ENCODE assay signal across 17 cellular contexts in genomic region chr15:63509056-63509696, GRCh38. TPM values are rescaled to one million over a fixed set of nuclear protein-coding genes. Genes with fewer than 3 reads are reported as not detected.
DNase-seq lines count a peak whose midpoint lies in the region; ATAC-seq, FAIRE-seq and TF ChIP-seq lines count a peak whose summit lies in the region.
"Had no signal": no experiment of that assay in that cellular context is flagged by ENCODE, and none has a peak within 500 bp of the region (broad histone marks: within the 10 kb centered on the region; RNA-seq: fewer than 3 reads in every experiment).

No MANE protein-coding gene starts in this region.

- no peak for ATAC-seq in K562
- no peak for ATAC-seq in HG02840 (IDR thresholded peaks at IDR 0.05; ENCODE audit: low FRiP score, unreplicated experiment)
- ATAC-seq: gastrocnemius medialis had no signal

- H3K79me2 ChIP-seq in K562 (ENCODE audit: control insufficient read depth, insufficient read depth, low read length) (peaks cover 98% of the 10 kb centered on the region), osteoblast (ENCODE audit: insufficient read depth, low read length) (peaks cover 94% of the 10 kb centered on the region)

- H3K36me3 ChIP-seq in CD8-positive, alpha-beta memory T cell (ENCODE audit: insufficient read depth, low read length) = no peaks in the 10 kb centered on the region
- H3K36me3 ChIP-seq in K562 (ENCODE audit: control insufficient read depth, insufficient read depth, low read length) (peaks cover 5% of the 10 kb centered on the region; the same call in 1 of the 3 replicates), osteoblast (ENCODE audit: insufficient read depth, low read length) (no peaks in the 10 kb centered on the region)
- H3K36me3 ChIP-seq: gastrocnemius medialis, suprapubic skin had no signal

- CTCF ChIA-PET in CD8-positive, alpha-beta memory T cell (lab: Charles Lee) = interaction anchor here (0.6 to 5.9 kb wide), 4 partner anchors 12 to 43 kb away, joined by 3 to 115 read pairs (median 4); no protein-coding TSS in a partner anchor
- CTCF ChIA-PET in K562 (lab: Yijun Ruan, JAX; ENCODE audit: low intra/inter-chr PET ratio) = no interaction called here

- in situ Hi-C loops in K562 (cut with MboI) = no loop called here

- peaks cover 75% of the 10 kb centered on the region for H3K4me1 ChIP-seq in CD8-positive, alpha-beta memory T cell (ENCODE audit: insufficient read depth, low read length)
- H3K4me1 ChIP-seq in K562 (replicated peaks in 1 of 2; ENCODE audit: control insufficient read depth in 2 of 2, insufficient read depth in 2 of 2, low read length in 2 of 2) (peaks cover 13 to 43% of the 10 kb centered on the region in 2 experiments; a peak in 4 of 5 replicates), osteoblast (ENCODE audit: insufficient read depth, low read length) (peaks cover 48% of the 10 kb centered on the region)

- no TSS peak for BruUV-seq in K562 (replicated peaks; lab: Mats Ljungman, UMichigan)

- no peaks in the 10 kb centered on the region for H3K27me3 Mint-ChIP-seq in CD8-positive, alpha-beta memory T cell
- no peaks in the 10 kb centered on the region for H3K27me3 Mint-ChIP-seq in endothelial cell (ENCODE audit: unreplicated experiment)

- H2AFZ ChIP-seq in K562 (ENCODE audit: low read depth, low read length) = no peak overlapping the region
- H2AFZ ChIP-seq in osteoblast (ENCODE audit: low read length) = no peak overlapping the region

- no peak for TF ChIP-seq POLR2A in K562 (conservative IDR thresholded peaks at IDR 0.05)

- H3K9ac ChIP-seq in K562 (ENCODE audit: insufficient read depth in 1 of 2, low read depth in 2 of 2, low read length in 2 of 2) = no peak overlapping the region

- POLR2A ChIA-PET in CD8-positive, alpha-beta memory T cell (lab: Charles Lee) = interaction anchor here (1.2 kb wide), 1 partner anchor 12 kb away, joined by 6 read pairs; no protein-coding TSS in a partner anchor
- POLR2A ChIA-PET in K562 (lab: Yijun Ruan, JAX) = interaction anchor here (1.4 to 3.1 kb wide), 5 partner anchors 9 to 233 kb away, joined by 3 to 29 read pairs (median 11); no protein-coding TSS in a partner anchor

- H4K20me1 ChIP-seq in K562 (replicated peaks; ENCODE audit: control insufficient read depth, insufficient read depth, low read length) = peaks cover 20% of the 10 kb centered on the region; the same call in 1 of the 2 replicates
- peaks cover 29% of the 10 kb centered on the region for H4K20me1 ChIP-seq in osteoblast (ENCODE audit: insufficient read depth, low read length)

- WGBS in K562 (ENCODE audit: insufficient coverage, low coverage, missing lambda C conversion rate) = 31% methylated on average over 5 of the region's 5 CpGs

- TF ChIP-seq CTCF in K562 (IDR thresholded peaks at IDR 0.05 in 2 of 3, conservative IDR thresholded peaks at IDR 0.05 in 1 of 3; ENCODE audit: insufficient read depth in 2 of 3, low read depth in 1 of 3, low read length in 3 of 3) (no peak), osteoblast (IDR thresholded peaks at IDR 0.05; ENCODE audit: extremely low read depth, low read depth, low read length) (no peak), endothelial cell (IDR thresholded peaks at IDR 0.05; ENCODE audit: unreplicated experiment) (no peak)

- no peak overlapping the region for H3K4me3 ChIP-seq in CD8-positive, alpha-beta memory T cell (ENCODE audit: low read length)
- H3K4me3 ChIP-seq in K562 (no peak overlapping the region), osteoblast (ENCODE audit: insufficient read depth, low read length) (no peak overlapping the region)
- H3K4me3 ChIP-seq: dorsolateral prefrontal cortex, gastrocnemius medialis, suprapubic skin had no signal

- H3K4me2 ChIP-seq in K562 (ENCODE audit: insufficient read depth, low read length) (no peak overlapping the region; the same call in 1 of the 2 replicates), osteoblast (ENCODE audit: insufficient read depth, low read length) (peak overlapping the region; percentile 73)

- peaks cover 75 to 84% (median 80%) of the 10 kb centered on the region in 3 donors for H3K4me1 Mint-ChIP-seq in CD8-positive, alpha-beta memory T cell
- peaks cover 18% of the 10 kb centered on the region for H3K4me1 Mint-ChIP-seq in endothelial cell (ENCODE audit: unreplicated experiment)

- H3K9me1 ChIP-seq in K562 (ENCODE audit: control insufficient read depth, insufficient read depth, low read length) = peaks cover 2% of the 10 kb centered on the region

- TF ChIP-seq EP300 in K562 (IDR thresholded peaks at IDR 0.05; ENCODE audit: low read length) = no peak

- no peaks in the 10 kb centered on the region for H3K9me3 Mint-ChIP-seq in CD8-positive, alpha-beta memory T cell
- H3K9me3 Mint-ChIP-seq in endothelial cell (ENCODE audit: unreplicated experiment) = no peaks in the 10 kb centered on the region

- TF ChIP-seq RAD21 in K562 (CRISPR knock-in tag; conservative IDR thresholded peaks at IDR 0.05 in 1 of 2, IDR thresholded peaks at IDR 0.05 in 1 of 2) = no peak

- peak overlapping the region; percentile 6 to 99 (median 84) for H3K27ac Mint-ChIP-seq in CD8-positive, alpha-beta memory T cell
- H3K27ac Mint-ChIP-seq in endothelial cell (ENCODE audit: unreplicated experiment) = no peak overlapping the region

- FAIRE-seq in K562 (lab: Jason Lieb, UNC) = no peak
- FAIRE-seq: D721Med, HTR-8/SVneo had no signal

- no peak overlapping the region for H3K27ac ChIP-seq in CD8-positive, alpha-beta memory T cell (ENCODE audit: low read depth, low read length)
- no peak overlapping the region for H3K27ac ChIP-seq in K562 (ENCODE audit: extremely low read depth, low read depth, low read length)
- H3K27ac ChIP-seq in osteoblast (ENCODE audit: low read depth, low read length) = peak overlapping the region; percentile 84
- H3K27ac ChIP-seq: suprapubic skin had no signal

- no peak for DNase-seq in CD8-positive, alpha-beta memory T cell
- DNase-seq in NCI-H1930 (lab: John Stamatoyannopoulos, UW) (peak; percentile 39), K562 (ENCODE audit: extremely low read depth in 1 of 4, low spot score in 3 of 4) (no peak), osteoblast (ENCODE audit: insufficient read length, low spot score, missing footprints) (no peak), endothelial cell (ENCODE audit: low spot score) (no peak), NCI-H82 treated with DMSO at 0.1 percent for 48 hours (lab: John Stamatoyannopoulos, UW; ENCODE audit: unreplicated experiment) (no peak)
- DNase-seq: activated CD4-positive, alpha-beta T cell treated with anti-CD3 and anti-CD28 coated beads for 48 hours; activated naive CD4-positive, alpha-beta T cell treated with anti-CD3 and anti-CD28 coated beads, Interleukin-2, amount 50 U/mL, for 16 hours; gastrocnemius medialis; islet precursor cell; NCI-H1417 treated with DMSO at 0.1 percent for 48 hours; NK-92 treated with Interleukin-12 subunit alpha and Interleukin-12 subunit beta, amount 100 ng/mL, for 24 hours had no signal

- no peaks in the 10 kb centered on the region for H3K27me3 ChIP-seq in CD8-positive, alpha-beta memory T cell (ENCODE audit: insufficient read depth, low read length, poor library complexity, severe bottlenecking)
- H3K27me3 ChIP-seq in K562 (ENCODE audit: control insufficient read depth in 2 of 2, insufficient read depth in 2 of 2, low read length in 2 of 2) (no peaks in the 10 kb centered on the region), osteoblast (ENCODE audit: insufficient read depth, low read length) (no peaks in the 10 kb centered on the region)
- H3K27me3 ChIP-seq: gastrocnemius medialis, suprapubic skin had no signal

- peaks cover 0 to 11% (median under 1%) of the 10 kb centered on the region in 3 donors for H3K36me3 Mint-ChIP-seq in CD8-positive, alpha-beta memory T cell
- H3K36me3 Mint-ChIP-seq in endothelial cell (ENCODE audit: low read depth, unreplicated experiment) = peaks cover 4% of the 10 kb centered on the region

- H3K4me3 Mint-ChIP-seq in CD8-positive, alpha-beta memory T cell = peak overlapping the region; percentile 26 to 78 (median 47)
- H3K4me3 Mint-ChIP-seq in endothelial cell (ENCODE audit: unreplicated experiment) = no peak overlapping the region

- intact Hi-C loops in K562 (cut with micrococcal nuclease) = loop anchor here (5.0 kb wide), 1 partner anchor 48 kb away; no protein-coding TSS in a partner anchor

- no peaks in the 10 kb centered on the region for H3K9me3 ChIP-seq in CD8-positive, alpha-beta memory T cell (ENCODE audit: low read length)
- H3K9me3 ChIP-seq in K562 (replicated peaks; ENCODE audit: control insufficient read depth, insufficient read depth, low read depth, low read length) (no peaks in the 10 kb centered on the region), osteoblast (ENCODE audit: low read depth, low read length) (no peaks in the 10 kb centered on the region)
- H3K9me3 ChIP-seq: gastrocnemius medialis, suprapubic skin had no signal

TF ChIP-seq in K562, 482 proteins besides CTCF, POLR2A, EP300 and RAD21 (continues in another document):
- peak; percentile 88; the same call in 1 of the 2 replicates for TF ChIP-seq ZNF232 (CRISPR knock-in tag; IDR thresholded peaks at IDR 0.05)
- no peak for TF ChIP-seq HOXB6 (CRISPR knock-in tag; IDR thresholded peaks at IDR 0.05; ENCODE audit: borderline replicate concordance)
- peak; percentile 48 for TF ChIP-seq CBFA2T3 (IDR thresholded peaks at IDR 0.05)
- TF ChIP-seq ZNF224 (CRISPR knock-in tag; IDR thresholded peaks at IDR 0.05) = 0 out of 2 replicates have a peak, but pooled peaks have one; percentile 73
- peak; percentile 3 for TF ChIP-seq MEIS2 (IDR thresholded peaks at IDR 0.05; ENCODE audit: partially characterized antibody)
- no peak for TF ChIP-seq BACH1 (tag; IDR thresholded peaks at IDR 0.05)

RNA-seq across cellular contexts. Expression of gene USP3, which starts 4.8 kb away (rescaled TPM):
- 10 to 100 TPM; 36.6 to 38.0 TPM for total RNA-seq in CD8-positive, alpha-beta memory T cell
- 50.7 TPM for polyA plus RNA-seq in CD8-positive, alpha-beta memory T cell
- 55.7 and 143 TPM in 2 replicates for total RNA-seq in K562 (2011; cell fraction: chromatin; rRNA removed; ENCODE audit: low replicate concordance)
- total RNA-seq in K562 (2011; cell fraction: nucleolus; rRNA removed) = 31.0 and 37.8 TPM in 2 replicates
- total RNA-seq in K562 (2011; cell fraction: nucleoplasm; rRNA removed) = 72.7 and 100 TPM in 2 replicates
- 21.7 and 31.2 TPM in 2 replicates for total RNA-seq in K562 (2014; rRNA removed)
- 49.7 and 50.3 TPM in 2 replicates for total RNA-seq in K562 (2014; rRNA removed; fragmentation: Illumina TruSeq; extraction: Trizol)
- 44.6 and 46.1 TPM in 2 replicates for total RNA-seq in K562 (2015; rRNA removed; fragmentation: Illumina TruSeq; extraction: Trizol)
- total RNA-seq in K562 (2021) = 48.8 and 54.3 TPM in 2 replicates
- polyA plus RNA-seq in K562 (2011; rRNA removed) = 17.3 and 23.1 TPM in 2 replicates
- polyA plus RNA-seq in K562 (2011; cell fraction: cytosol; rRNA removed) = 12.0 and 15.1 TPM in 2 replicates
- polyA plus RNA-seq in K562 (2011; cell fraction: nucleus; rRNA removed) = 47.4 and 78.4 TPM in 2 replicates
- 29.3 and 55.6 TPM in 2 replicates for polyA plus RNA-seq in K562 (2012)
- 38.7 and 42.8 TPM in 2 replicates for polyA plus RNA-seq in K562 (2014; fragmentation: Illumina TruSeq; extraction: Trizol)
- 10 to 100 TPM; 24.3 to 34.8 TPM for polyA plus RNA-seq in K562 (2014; fragmentation: Nextera tagmentation; extraction: Ambion mirVana)
- 19.5 and 21.2 TPM in 2 replicates for polyA plus RNA-seq in K562 (2014; rRNA removed)
- polyA minus RNA-seq in K562 (2011; rRNA and poly(A)+ RNA removed) = 35.6 and 53.7 TPM in 2 replicates
- polyA minus RNA-seq in K562 (2011; cell fraction: cytosol; rRNA and poly(A)+ RNA removed) = 23.0 and 36.5 TPM in 2 replicates
- polyA minus RNA-seq in K562 (2011; cell fraction: nucleus; rRNA and poly(A)+ RNA removed) = 50.5 and 79.3 TPM in 2 replicates
- 60.1 and 60.7 TPM in 2 replicates for total RNA-seq in osteoblast
- 33.5 TPM for total RNA-seq in endothelial cell (ENCODE audit: unreplicated experiment)

Comparison
In these comparisons a context has a peak if more than half of its experiments do, and no peak if none do; other contexts are left out.
1. DNase-seq: peak in NCI-H1930 (2 of 2); none in CD8-positive, alpha-beta memory T cell (0 of 5), K562 (0 of 4), osteoblast (single experiment), endothelial cell (single experiment) and NCI-H82 treated with DMSO at 0.1 percent for 48 hours (single experiment).